18 cellular contexts compared by ENCODE assay signal in the genomic region with DNA sequence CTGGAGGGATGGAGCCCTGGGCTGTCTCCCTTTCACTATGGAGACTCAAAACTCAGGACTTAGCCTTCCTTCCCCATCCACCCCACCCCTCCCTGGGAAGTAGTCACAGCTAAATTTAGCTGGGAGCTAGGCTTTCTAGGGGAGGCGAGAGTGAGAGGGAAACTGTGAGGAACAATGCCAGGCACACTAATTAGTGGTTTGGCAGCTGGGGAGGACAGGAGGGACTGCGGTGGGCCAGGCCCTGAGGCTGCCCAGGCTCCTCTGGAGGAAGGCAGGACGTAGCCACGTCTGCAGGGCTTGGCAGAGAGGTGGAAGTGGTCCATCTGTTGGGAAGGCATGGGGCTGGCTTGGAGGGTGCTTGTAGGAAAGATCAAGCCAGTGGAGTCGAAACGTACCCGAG.
A peak's percentile ranks its signal among the peaks of the same experiment; 100 is the strongest.
DNase-seq lines count a peak whose midpoint lies in the region; ATAC-seq, FAIRE-seq and TF ChIP-seq lines count a peak whose summit lies in the region.
"Had no signal": no experiment of that assay in that cellular context is flagged by ENCODE, and none has a peak within 500 bp of the region (broad histone marks: within the 10 kb centered on the region; RNA-seq: fewer than 3 reads in every experiment).

No MANE protein-coding gene starts in this region.

- intact Hi-C loops in Right ventricle myocardium inferior (cut with DNase I) (no loop called here), left ventricle myocardium inferior (cut with micrococcal nuclease) (no loop called here), tibial artery (cut with DNase I; ENCODE audit: low total_unique reads) (no loop called here)

- H3K36me3 ChIP-seq in left ventricle myocardium inferior (no peaks in the 10 kb centered on the region), tibial artery (no peaks in the 10 kb centered on the region), small intestine (ENCODE audit: control insufficient read depth in 2 of 2, insufficient read depth in 2 of 2, low read length in 2 of 2) (no peaks in the 10 kb centered on the region)
- H3K36me3 ChIP-seq: lower lobe of right lung, vagina, WERI-Rb-1 had no signal

- DNase-seq in Right ventricle myocardium inferior (ENCODE audit: missing footprints) = no peak
- DNase-seq in left ventricle myocardium inferior = no peak
- peak; percentile 69 for DNase-seq in NCI-H69 (lab: John Stamatoyannopoulos, UW)
- DNase-seq in fibroblast of the aortic adventitia (ENCODE audit: low read depth) = peak; percentile 90
- peak in 1 of 2 donors; percentile 67 for DNase-seq in tibial artery
- DNase-seq in GM20000 (ENCODE audit: low spot score) = no peak
- no peak for DNase-seq in small intestine
- DNase-seq: activated CD8-positive, alpha-beta T cell treated with anti-CD3 and anti-CD28 coated beads, Interleukin-2, amount 10 ng/mL, durations not matched to agents 7 days and 5 days; Calu3; foreskin melanocyte; H7; lower lobe of right lung; MM.1S; naive thymus-derived CD8-positive, alpha-beta T cell; WERI-Rb-1 had no signal

- no peak for FAIRE-seq in small intestine (lab: Jason Lieb, UNC)
- FAIRE-seq: RCC 7860 had no signal

- 55 to 60% (median 60%) methylated on average over 7 of the region's 7 CpGs for WGBS in small intestine, 3 donors

- peaks cover 22% of the 10 kb centered on the region for H3K4me1 ChIP-seq in left ventricle myocardium inferior
- peaks cover 0 to 33% (median 22%) of the 10 kb centered on the region in 4 donors for H3K4me1 ChIP-seq in tibial artery
- H3K4me1 ChIP-seq in small intestine (ENCODE audit: control insufficient read depth in 2 of 2, insufficient read depth in 1 of 2, low read depth in 1 of 2, low read length in 1 of 2) = no peaks in the 10 kb centered on the region
- H3K4me1 ChIP-seq: lower lobe of right lung had no signal

- no peak overlapping the region for H3K4me3 ChIP-seq in left ventricle myocardium inferior
- H3K4me3 ChIP-seq in fibroblast of the aortic adventitia (ENCODE audit: low read depth, low read length) = no peak overlapping the region
- no peak overlapping the region for H3K4me3 ChIP-seq in tibial artery
- H3K4me3 ChIP-seq in small intestine (ENCODE audit: low read depth in 1 of 2, low read length in 2 of 2) = no peak overlapping the region
- H3K4me3 ChIP-seq: lower lobe of right lung, vagina had no signal

- no peaks in the 10 kb centered on the region for H3K9me3 ChIP-seq in left ventricle myocardium inferior (replicated peaks)
- no peaks in the 10 kb centered on the region for H3K9me3 ChIP-seq in tibial artery
- H3K9me3 ChIP-seq in small intestine (ENCODE audit: control insufficient read depth, low read depth) = no peaks in the 10 kb centered on the region
- H3K9me3 ChIP-seq: lower lobe of right lung, vagina had no signal

- peak; percentile 53 for ATAC-seq in Right ventricle myocardium inferior
- no peak for ATAC-seq in HG02678 (IDR thresholded peaks at IDR 0.05; ENCODE audit: unreplicated experiment)
- ATAC-seq: activated CD8-positive, alpha-beta T cell treated with anti-CD3 and anti-CD28 coated beads, Interleukin-2, amount 10 ng/mL, durations not matched to agents 7 days and 5 days; naive thymus-derived CD8-positive, alpha-beta T cell had no signal

- no peak overlapping the region for H3K27ac ChIP-seq in left ventricle myocardium inferior (replicated peaks)
- peak overlapping the region; percentile 62 to 70 for H3K27ac ChIP-seq in tibial artery
- no peak overlapping the region for H3K27ac ChIP-seq in small intestine (ENCODE audit: low read depth in 1 of 2, low read length in 1 of 2)
- H3K27ac ChIP-seq: lower lobe of right lung, vagina, WERI-Rb-1 had no signal

- TF ChIP-seq CTCF in left ventricle myocardium inferior (IDR thresholded peaks at IDR 0.05; ENCODE audit: borderline replicate concordance) = no peak
- no peak for TF ChIP-seq CTCF in fibroblast of the aortic adventitia (IDR thresholded peaks at IDR 0.05; ENCODE audit: insufficient read depth, low read length)
- no peak for TF ChIP-seq CTCF in tibial artery (IDR thresholded peaks at IDR 0.05)
- TF ChIP-seq CTCF in GM20000 (IDR thresholded peaks at IDR 0.05; ENCODE audit: extremely low read depth, missing control alignments) = no peak

- H3K27me3 ChIP-seq in left ventricle myocardium inferior (ENCODE audit: low read depth) = peaks cover 8% of the 10 kb centered on the region
- H3K27me3 ChIP-seq in tibial artery = no peaks in the 10 kb centered on the region
- peaks cover 0 to 4% of the 10 kb centered on the region in 2 donors for H3K27me3 ChIP-seq in small intestine (ENCODE audit: control insufficient read depth in 2 of 2, insufficient read depth in 2 of 2, low read length in 2 of 2)
- H3K27me3 ChIP-seq: vagina had no signal

Comparison
In these comparisons a context has a peak if more than half of its experiments do, and no peak if none do; other contexts are left out.
1. DNase-seq: peak in NCI-H69 (single experiment) and fibroblast of the aortic adventitia (single experiment); none in Right ventricle myocardium inferior (single experiment), left ventricle myocardium inferior (single experiment), GM20000 (single experiment) and small intestine (single experiment).
2. H3K27ac ChIP-seq: peak in tibial artery (2 of 2); none in left ventricle myocardium inferior (single experiment) and small intestine (0 of 2).